In genomic region chr17:5439446-5439764, GRCh38 we compare ENCODE assay signal across 8 cellular contexts. TPM values are rescaled to one million over a fixed set of nuclear protein-coding genes. Genes with fewer than 3 reads are reported as not detected.
DNase-seq lines count a peak whose midpoint lies in the region; ATAC-seq, FAIRE-seq and TF ChIP-seq lines count a peak whose summit lies in the region.

No MANE protein-coding gene starts in this region.

- 35% methylated on average over 1 of the region's 1 CpG for WGBS in A549 (ENCODE audit: missing lambda C conversion rate)
- 4 to 9% methylated on average over 1 of the region's 1 CpG for WGBS in body of pancreas, 2 donors

- H3K27me3 ChIP-seq in body of pancreas: no peaks in the 10 kb centered on the region
- no peaks in the 10 kb centered on the region for H3K27me3 ChIP-seq in muscle layer of duodenum (ENCODE audit: low read depth, low read length)

- H3K9me3 ChIP-seq in A549 (no peaks in the 10 kb centered on the region), body of pancreas (no peaks in the 10 kb centered on the region), muscle layer of duodenum (ENCODE audit: control insufficient read depth in 1 of 2, low read length in 2 of 2) (no peaks in the 10 kb centered on the region)

- H3K4me1 ChIP-seq in A549 (peaks cover 29% of the 10 kb centered on the region), body of pancreas (peaks cover 24% of the 10 kb centered on the region), muscle layer of duodenum (ENCODE audit: control insufficient read depth in 1 of 2, insufficient read depth in 2 of 2, low read length in 2 of 2) (peaks cover 0 to 20% of the 10 kb centered on the region in 2 donors)

- TF ChIP-seq RAD21 in A549 (conservative IDR thresholded peaks at IDR 0.05 in 1 of 2, IDR thresholded peaks at IDR 0.05 in 1 of 2): 0 out of 5 replicates have a peak, but pooled peaks of 1 of the 2 experiments have one; percentile 3

- peak; percentile 34; the same call in 1 of the 3 replicates for TF ChIP-seq CTCF in A549 (IDR thresholded peaks at IDR 0.05)
- TF ChIP-seq CTCF in body of pancreas (IDR thresholded peaks at IDR 0.05): no peak

- CTCF ChIA-PET in A549 (lab: Yijun Ruan, JAX): interaction anchor here (0.5 to 10.9 kb wide), 63 partner anchors 11 to 1303 kb away, joined by 3 to 178 read pairs (median 4); partner anchors contain the start of genes AIPL1, DERL2, DHX33 and MIS12

- ATAC-seq in A549 (peak in 1 of 2 experiments; percentile 17; a peak in 3 of 6 replicates), HG03139 (IDR thresholded peaks at IDR 0.05; ENCODE audit: unreplicated experiment) (peak; percentile 11), body of pancreas (no peak)

- H3K36me3 ChIP-seq in body of pancreas (replicated peaks in 1 of 2; ENCODE audit: insufficient read depth in 1 of 2, low read depth in 2 of 2) (peaks cover 0 to 16% of the 10 kb centered on the region in 2 donors), muscle layer of duodenum (ENCODE audit: control insufficient read depth in 1 of 2, insufficient read depth in 2 of 2, low read length in 2 of 2) (peaks cover 34 to 38% of the 10 kb centered on the region in 2 donors)

- no peak for TF ChIP-seq POLR2A in A549 (IDR thresholded peaks at IDR 0.05; ENCODE audit: low read length)
- no peak for TF ChIP-seq POLR2A in body of pancreas (IDR thresholded peaks at IDR 0.05)

- peak overlapping the region; percentile 92 to 97; a peak in 5 of 6 replicates for H3K27ac ChIP-seq in A549
- H3K27ac ChIP-seq in body of pancreas: peak overlapping the region in 3 of 4 donors; percentile 58 to 84 (median 76)
- H3K27ac ChIP-seq in muscle layer of duodenum (ENCODE audit: low read length): peak overlapping the region; percentile 84

- FAIRE-seq in A549 (lab: Jason Lieb, UNC): no peak

- peak overlapping the region; percentile 77 for H3K4me3 ChIP-seq in A549
- H3K4me3 ChIP-seq in body of pancreas: no peak overlapping the region
- H3K4me3 ChIP-seq in muscle layer of duodenum (ENCODE audit: low read depth in 1 of 2, low read length in 2 of 2): peak overlapping the region; percentile 95

- intact Hi-C loops in body of pancreas (cut with DNase I): loop anchor here (10.0 kb wide), 1 partner anchor 185 kb away; no protein-coding TSS in a partner anchor

- no peak for DNase-seq in A549 (ENCODE audit: low read depth in 1 of 2, low spot score in 1 of 2)
- no peak for DNase-seq in body of pancreas
- no peak for DNase-seq in HuH-7 (ENCODE audit: low spot score)
- no peak for DNase-seq in NCI-H524 treated with DMSO at 0.1 percent for 48 hours (lab: John Stamatoyannopoulos, UW)
- DNase-seq in COLO829 (ENCODE audit: low spot score): no peak
- no peak for DNase-seq in stimulated activated naive CD4-positive, alpha-beta T cell (lab: John Stamatoyannopoulos, UW)

- POLR2A ChIA-PET in A549 (lab: Yijun Ruan, JAX): interaction anchor here (0.6 to 1.4 kb wide), 12 partner anchors 10 to 336 kb away, joined by 3 to 17 read pairs (median 5); partner anchors contain the start of genes DERL2, DHX33, MIS12 and NUP88

- TF ChIP-seq EP300 in A549 (IDR thresholded peaks at IDR 0.05): no peak

- H3K4me2 ChIP-seq in A549: peak overlapping the region; percentile 79

TF ChIP-seq in A549, 52 proteins besides CTCF, POLR2A, EP300 and RAD21:
- TF ChIP-seq RCOR1 (IDR thresholded peaks at IDR 0.05; ENCODE audit: low read depth, low read length) (no peak), POLR2AphosphoS2 (conservative IDR thresholded peaks at IDR 0.05; ENCODE audit: low read length) (no peak), E2F6 (IDR thresholded peaks at IDR 0.05; ENCODE audit: borderline replicate concordance, low read depth) (no peak), CHD2 (IDR thresholded peaks at IDR 0.05; ENCODE audit: low read length, partially characterized antibody) (no peak), KDM1A (IDR thresholded peaks at IDR 0.05; ENCODE audit: low read depth) (no peak), PBX3 (IDR thresholded peaks at IDR 0.05) (no peak), MYC (IDR thresholded peaks at IDR 0.05; ENCODE audit: borderline replicate concordance, low read length) (no peak), NFE2L2 (conservative IDR thresholded peaks at IDR 0.05; ENCODE audit: low read length) (no peak), FOSL2 (IDR thresholded peaks at IDR 0.05) (no peak), FOSL2 (CRISPR knock-in tag; IDR thresholded peaks at IDR 0.05) (no peak), GATA3 (IDR thresholded peaks at IDR 0.05; ENCODE audit: borderline replicate concordance) (no peak), MAX (IDR thresholded peaks at IDR 0.05) (no peak)
TF ChIP-seq in A549: peak in this region for 0.

RNA-seq across cellular contexts. Expression of gene C1QBP, which starts 0.5 kb away (rescaled TPM):
- polyA plus RNA-seq in A549 (2011; rRNA removed) (448 and 683 TPM in 2 replicates), A549 (2017; fragmentation: RNase III; extraction: RNeasy Plus Mini Kit Qiagen cat#74134 plus additional on column Dnase treatment) (527 to 609 TPM (median 557 TPM) in 3 replicates)
- polyA plus RNA-seq in A549 (2012; cell fraction: cytosol; rRNA removed): 405 and 410 TPM in 2 replicates
- polyA plus RNA-seq in A549 (2012; cell fraction: nucleus; rRNA removed): 229 and 230 TPM in 2 replicates
- polyA minus RNA-seq in A549 (2011; rRNA and poly(A)+ RNA removed): 196 and 215 TPM in 2 replicates
- total RNA-seq in body of pancreas: 10 to 100 TPM; 46.5 to 62.3 TPM

RNA-seq across cellular contexts. Expression of gene RPAIN, which starts 19.4 kb away (rescaled TPM):
- polyA plus RNA-seq in A549 (2011; rRNA removed) (62.9 and 67.6 TPM in 2 replicates), A549 (2017; fragmentation: RNase III; extraction: RNeasy Plus Mini Kit Qiagen cat#74134 plus additional on column Dnase treatment) (71.9 to 81.2 TPM (median 72.8 TPM) in 3 replicates)
- polyA plus RNA-seq in A549 (2012; cell fraction: cytosol; rRNA removed): 38.2 and 49.2 TPM in 2 replicates
- polyA plus RNA-seq in A549 (2012; cell fraction: nucleus; rRNA removed): 26.4 and 43.8 TPM in 2 replicates
- polyA minus RNA-seq in A549 (2011; rRNA and poly(A)+ RNA removed): 24.1 and 26.2 TPM in 2 replicates
- total RNA-seq in body of pancreas: 10 to 100 TPM; 28.0 to 35.3 TPM

RNA-seq across cellular contexts. Expression of gene NUP88, which starts 19.9 kb away (rescaled TPM):
- 175 and 180 TPM in 2 replicates for polyA plus RNA-seq in A549 (2011; rRNA removed)
- polyA plus RNA-seq in A549 (2012; cell fraction: cytosol; rRNA removed): 104 and 114 TPM in 2 replicates
- 70.5 and 76.3 TPM in 2 replicates for polyA plus RNA-seq in A549 (2012; cell fraction: nucleus; rRNA removed)
- polyA plus RNA-seq in A549 (2017; fragmentation: RNase III; extraction: RNeasy Plus Mini Kit Qiagen cat#74134 plus additional on column Dnase treatment): 121 to 133 TPM (median 121 TPM) in 3 replicates
- 128 and 136 TPM in 2 replicates for polyA minus RNA-seq in A549 (2011; rRNA and poly(A)+ RNA removed)
- 10 to 100 TPM; 35.9 to 54.5 TPM for total RNA-seq in body of pancreas

RNA-seq across cellular contexts. Expression of gene DHX33, which starts 29.4 kb away (rescaled TPM):
- 29.5 and 35.7 TPM in 2 replicates for polyA plus RNA-seq in A549 (2011; rRNA removed)
- polyA plus RNA-seq in A549 (2012; cell fraction: cytosol; rRNA removed): 22.6 and 27.4 TPM in 2 replicates
- 29.3 and 29.4 TPM in 2 replicates for polyA plus RNA-seq in A549 (2012; cell fraction: nucleus; rRNA removed)
- 26.7 to 30.4 TPM (median 27.8 TPM) in 3 replicates for polyA plus RNA-seq in A549 (2017; fragmentation: RNase III; extraction: RNeasy Plus Mini Kit Qiagen cat#74134 plus additional on column Dnase treatment)
- polyA minus RNA-seq in A549 (2011; rRNA and poly(A)+ RNA removed): 44.9 and 53.7 TPM in 2 replicates
- total RNA-seq in body of pancreas: 10 to 100 TPM in 1 of 2 donors, 1 to 10 TPM in 1; 6.5 to 10.9 TPM

RNA-seq across cellular contexts. Expression of gene DERL2, which starts 46.6 kb away (rescaled TPM):
- 137 and 139 TPM in 2 replicates for polyA plus RNA-seq in A549 (2011; rRNA removed)
- polyA plus RNA-seq in A549 (2012; cell fraction: cytosol; rRNA removed): 48.4 and 51.9 TPM in 2 replicates
- polyA plus RNA-seq in A549 (2012; cell fraction: nucleus; rRNA removed): 33.7 and 50.6 TPM in 2 replicates
- polyA plus RNA-seq in A549 (2017; fragmentation: RNase III; extraction: RNeasy Plus Mini Kit Qiagen cat#74134 plus additional on column Dnase treatment): 113 to 120 TPM (median 115 TPM) in 3 replicates
- polyA minus RNA-seq in A549 (2011; rRNA and poly(A)+ RNA removed): 33.5 and 38.9 TPM in 2 replicates
- 10 to 100 TPM; 25.4 to 42.5 TPM for total RNA-seq in body of pancreas

Comparison
In these comparisons a context has a peak if more than half of its experiments do, and no peak if none do; other contexts are left out.
1. H3K4me3 ChIP-seq: peak in A549 (single experiment) and muscle layer of duodenum (2 of 2); none in body of pancreas (0 of 2).
2. Peak in every context shown above with its lines, with median percentiles within 50 percentile points of each other: H3K27ac ChIP-seq.